ENCODE assay signal across 8 cellular contexts in the genomic region with DNA sequence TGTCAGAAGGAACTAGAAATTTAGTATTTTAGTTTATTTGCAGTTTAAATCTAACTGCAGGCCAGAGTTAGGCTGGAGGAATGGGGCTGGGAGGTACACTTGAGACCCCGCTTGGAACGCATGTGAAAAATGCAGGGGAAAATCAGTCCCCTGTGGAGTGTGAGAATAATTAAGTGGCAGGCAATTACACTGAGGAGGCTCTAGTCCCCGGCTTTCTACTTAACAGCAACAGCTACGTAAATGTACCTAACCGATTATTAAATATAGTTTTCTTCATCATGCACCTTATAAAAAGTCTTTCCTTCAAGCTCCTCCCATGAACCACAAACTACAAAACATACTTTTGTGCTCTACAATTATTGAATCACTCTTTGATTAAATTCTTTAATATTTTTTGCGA. TPM values are rescaled to one million over a fixed set of nuclear protein-coding genes. Genes with fewer than 3 reads are reported as not detected.
A peak's percentile ranks its signal among the peaks of the same experiment; 100 is the strongest.
DNase-seq lines count a peak whose midpoint lies in the region; ATAC-seq and TF ChIP-seq lines count a peak whose summit lies in the region.

No MANE protein-coding gene starts in this region.

- peaks cover 57 to 80% (median 67%) of the 10 kb centered on the region in 11 experiments for H3K9me3 ChIP-seq in BLaER1 treated with 17β-estradiol and CSF1 and Interleukin-3, amounts not matched to agents 10 nM and 100 nM (replicated peaks in 1 of 11)
- H3K9me3 ChIP-seq in left ventricle myocardium inferior (replicated peaks) (peaks cover 15% of the 10 kb centered on the region), gastrocnemius medialis (no peaks in the 10 kb centered on the region)

- no peaks in the 10 kb centered on the region for H3K27me3 ChIP-seq in BLaER1 treated with 17β-estradiol and CSF1 and Interleukin-3, amounts not matched to agents 10 nM and 100 nM
- H3K27me3 ChIP-seq in left ventricle myocardium inferior (ENCODE audit: low read depth) (no peaks in the 10 kb centered on the region), gastrocnemius medialis (no peaks in the 10 kb centered on the region)

- peaks cover 39 to 46% (median 44%) of the 10 kb centered on the region in 11 experiments for H3K36me3 ChIP-seq in BLaER1 treated with 17β-estradiol and CSF1 and Interleukin-3, amounts not matched to agents 10 nM and 100 nM
- H3K36me3 ChIP-seq in left ventricle myocardium inferior (peaks cover 25% of the 10 kb centered on the region), gastrocnemius medialis (peaks cover 0 to 13% of the 10 kb centered on the region in 2 donors)

- H3K27me3 Mint-ChIP-seq in activated CD8-positive, alpha-beta T cell treated with anti-CD3 and anti-CD28 coated beads, Interleukin-2, amount 10 ng/mL, durations not matched to agents 7 days and 5 days (ENCODE audit: low read depth), result no peaks in the 10 kb centered on the region

- DNase-seq in HS-5 (ENCODE audit: low read depth) (peak; percentile 2), left ventricle myocardium inferior (no peak), gastrocnemius medialis (no peak)
- DNase-seq in activated CD8-positive, alpha-beta T cell treated with anti-CD3 and anti-CD28 coated beads, Interleukin-2, amount 10 ng/mL, durations not matched to agents 7 days and 5 days, result no peak
- no peak for DNase-seq in activated effector memory CD4-positive, alpha-beta T cell treated with anti-CD3 and anti-CD28 coated beads, Interleukin-2, amount 50 U/mL, for 16 hours

- H4K20me1 ChIP-seq in BLaER1 treated with 17β-estradiol and CSF1 and Interleukin-3, amounts not matched to agents 10 nM and 100 nM, result peaks cover 0 to 8% (median 0%) of the 10 kb centered on the region in 11 experiments; a peak in 3 of 22 replicates

- intact Hi-C loops in left ventricle myocardium inferior (cut with micrococcal nuclease) (no loop called here), gastrocnemius medialis (cut with DNase I; ENCODE audit: low total_unique reads) (loop anchor here (2.0 kb wide), 2 partner anchors 30 to 176 kb away; a partner anchor contains a TSS)

- H3K4me1 ChIP-seq in BLaER1 treated with 17β-estradiol and CSF1 and Interleukin-3, amounts not matched to agents 10 nM and 100 nM, result peaks cover 6 to 19% (median 10%) of the 10 kb centered on the region in 10 experiments
- H3K4me1 ChIP-seq in left ventricle myocardium inferior (peaks cover 41% of the 10 kb centered on the region), gastrocnemius medialis (peaks cover 3 to 14% of the 10 kb centered on the region in 2 donors)

- H3K9ac ChIP-seq in BLaER1 treated with 17β-estradiol and CSF1 and Interleukin-3, amounts not matched to agents 10 nM and 100 nM, result peak overlapping the region; percentile 92 to 100 (median 99)

- peak overlapping the region; percentile 99 for H3K27ac Mint-ChIP-seq in activated CD8-positive, alpha-beta T cell treated with anti-CD3 and anti-CD28 coated beads, Interleukin-2, amount 10 ng/mL, durations not matched to agents 7 days and 5 days

- CTCF ChIA-PET in activated CD8-positive, alpha-beta T cell treated with anti-CD3 and anti-CD28 coated beads, Interleukin-2, amount 10 ng/mL, durations not matched to agents 7 days and 5 days (lab: Charles Lee), result interaction anchor here (0.6 to 1.6 kb wide), 7 partner anchors 10 to 553 kb away, joined by 3 to 4 read pairs (median 4); a partner anchor contains a TSS

- TF ChIP-seq CTCF in left ventricle myocardium inferior (IDR thresholded peaks at IDR 0.05; ENCODE audit: borderline replicate concordance), result no peak
- TF ChIP-seq CTCF in gastrocnemius medialis (IDR thresholded peaks at IDR 0.05 in 4 of 5, conservative IDR thresholded peaks at IDR 0.05 in 1 of 5), result no peak

- TF ChIP-seq POLR2A in gastrocnemius medialis (IDR thresholded peaks at IDR 0.05), result no peak

- in situ Hi-C loops in gastrocnemius medialis (cut with MboI; ENCODE audit: low sequenced_read_pairs in 4 of 4), result no loop called here

- H3K9me3 Mint-ChIP-seq in activated CD8-positive, alpha-beta T cell treated with anti-CD3 and anti-CD28 coated beads, Interleukin-2, amount 10 ng/mL, durations not matched to agents 7 days and 5 days (ENCODE audit: insufficient read depth), result peaks cover 34% of the 10 kb centered on the region

- H3K4me2 ChIP-seq in BLaER1 treated with 17β-estradiol and CSF1 and Interleukin-3, amounts not matched to agents 10 nM and 100 nM, result peak overlapping the region; percentile 74 to 99 (median 90)

- peak overlapping the region; percentile 68 to 95 (median 84) for H3K4me3 ChIP-seq in BLaER1 treated with 17β-estradiol and CSF1 and Interleukin-3, amounts not matched to agents 10 nM and 100 nM
- H3K4me3 ChIP-seq in left ventricle myocardium inferior (peak overlapping the region; percentile 82), gastrocnemius medialis (peak overlapping the region; percentile 73 to 88 (median 83))

- H3K4me1 Mint-ChIP-seq in activated CD8-positive, alpha-beta T cell treated with anti-CD3 and anti-CD28 coated beads, Interleukin-2, amount 10 ng/mL, durations not matched to agents 7 days and 5 days (ENCODE audit: low read depth), result peaks cover 30% of the 10 kb centered on the region

- POLR2A ChIA-PET in activated CD8-positive, alpha-beta T cell treated with anti-CD3 and anti-CD28 coated beads, Interleukin-2, amount 10 ng/mL, durations not matched to agents 7 days and 5 days (lab: Charles Lee), result interaction anchor here (0.5 to 2.8 kb wide), 29 partner anchors 13 to 1947 kb away, joined by 3 to 39 read pairs (median 5); a partner anchor contains a TSS

- H3K36me3 Mint-ChIP-seq in activated CD8-positive, alpha-beta T cell treated with anti-CD3 and anti-CD28 coated beads, Interleukin-2, amount 10 ng/mL, durations not matched to agents 7 days and 5 days (ENCODE audit: low read depth), result peaks cover 55% of the 10 kb centered on the region

- ATAC-seq in activated CD8-positive, alpha-beta T cell treated with anti-CD3 and anti-CD28 coated beads, Interleukin-2, amount 10 ng/mL, durations not matched to agents 7 days and 5 days, result peak; percentile 13
- ATAC-seq in gastrocnemius medialis (no peak), HG02678 (IDR thresholded peaks at IDR 0.05; ENCODE audit: unreplicated experiment) (no peak), GM18502 (IDR thresholded peaks at IDR 0.05; ENCODE audit: poor library complexity, unreplicated experiment) (no peak)

- peak overlapping the region; percentile 99 for H3K4me3 Mint-ChIP-seq in activated CD8-positive, alpha-beta T cell treated with anti-CD3 and anti-CD28 coated beads, Interleukin-2, amount 10 ng/mL, durations not matched to agents 7 days and 5 days

- H3K27ac ChIP-seq in BLaER1 treated with 17β-estradiol and CSF1 and Interleukin-3, amounts not matched to agents 10 nM and 100 nM, result peak overlapping the region; percentile 94 to 99 (median 98)
- H3K27ac ChIP-seq in left ventricle myocardium inferior (replicated peaks) (peak overlapping the region; percentile 97), gastrocnemius medialis (peak overlapping the region; percentile 91 to 95 (median 93))

RNA-seq across cellular contexts. Expression of a gene that starts 0.8 kb away (rescaled TPM):
- total RNA-seq in activated CD8-positive, alpha-beta T cell treated with anti-CD3 and anti-CD28 coated beads, Interleukin-2, amount 10 ng/mL, durations not matched to agents 7 days and 5 days, result 10 to 100 TPM; 16.4 to 17.0 TPM
- 4.5 TPM for total RNA-seq in left ventricle myocardium inferior
- 1 to 10 TPM; 1.1 to 3.5 (median 3.1) TPM for total RNA-seq in gastrocnemius medialis

RNA-seq across cellular contexts. Expression of a gene that starts 30.4 kb away (rescaled TPM):
- 10 to 100 TPM; 20.1 to 20.5 TPM for total RNA-seq in activated CD8-positive, alpha-beta T cell treated with anti-CD3 and anti-CD28 coated beads, Interleukin-2, amount 10 ng/mL, durations not matched to agents 7 days and 5 days
- total RNA-seq in left ventricle myocardium inferior, result 3.3 TPM
- total RNA-seq in gastrocnemius medialis, result under 1 TPM in 2 of 4 donors, not detected in 2; 0.85 to 0.97 TPM
